Comparison of ENCODE assay signal across 8 cellular contexts in the genomic region with DNA sequence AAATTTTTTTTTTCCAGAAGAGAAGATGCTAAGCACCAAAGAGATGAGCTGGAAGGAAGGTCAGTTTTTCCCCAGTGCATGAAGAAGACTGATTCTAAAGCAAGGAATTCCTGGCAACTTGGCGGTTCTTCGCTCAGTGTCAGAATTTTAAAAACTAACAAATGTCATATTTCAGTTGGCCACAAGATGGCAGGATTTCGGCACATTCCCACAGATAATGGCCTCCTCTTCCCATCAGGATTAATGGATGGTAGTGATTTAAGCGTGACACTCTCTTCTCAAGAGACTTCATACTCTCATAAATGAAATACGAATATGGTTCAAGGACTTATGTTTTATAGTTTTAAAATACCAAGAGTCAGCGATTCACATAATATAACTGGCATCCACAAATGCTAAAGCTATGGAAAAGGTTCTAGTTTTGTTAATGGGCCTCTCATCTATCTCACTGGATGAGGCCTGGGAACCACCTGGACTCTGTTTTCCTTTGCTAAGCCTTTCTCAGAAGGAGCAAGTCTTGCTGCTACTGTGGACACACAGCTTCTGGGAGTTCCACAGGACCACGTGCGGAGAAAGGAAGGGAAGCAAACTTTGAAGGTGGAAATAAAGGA. TPM values are rescaled to one million over a fixed set of nuclear protein-coding genes. Genes with fewer than 3 reads are reported as not detected.
DNase-seq lines count a peak whose midpoint lies in the region; ATAC-seq, FAIRE-seq and TF ChIP-seq lines count a peak whose summit lies in the region.

No MANE protein-coding gene starts in this region.

- no peak overlapping the region for H3K27ac Mint-ChIP-seq in T-helper 17 cell

- H3K4me3 ChIP-seq in DND-41 (ENCODE audit: low read depth in 1 of 2, low read length in 2 of 2) (no peak overlapping the region), SK-N-MC (no peak overlapping the region), retinal pigment epithelial cell (ENCODE audit: low read length) (no peak overlapping the region)

- no peaks in the 10 kb centered on the region for H4K20me1 ChIP-seq in DND-41 (ENCODE audit: insufficient read depth, low read length)

- peak; percentile 58; the same call in 2 of the 3 replicates for ATAC-seq in DND-41 (ENCODE audit: insufficient read depth, low read depth)
- no peak for ATAC-seq in GM19035 (IDR thresholded peaks at IDR 0.05; ENCODE audit: unreplicated experiment)
- no peak for ATAC-seq in T-helper 17 cell

- DNase-seq in DND-41: no peak
- peak; percentile 79 for DNase-seq in HT-29 (ENCODE audit: low spot score)
- DNase-seq in SK-N-MC (ENCODE audit: low read depth, low spot score): peak; percentile 14
- DNase-seq in frontal cortex (ENCODE audit: low spot score in 2 of 2): peak; percentile 8 to 44
- no peak for DNase-seq in retinal pigment epithelial cell (ENCODE audit: low read depth)
- DNase-seq in T-helper 17 cell: no peak
- no peak for DNase-seq in activated effector memory CD4-positive, alpha-beta T cell treated with anti-CD3 and anti-CD28 coated beads, Interleukin-2, amount 50 U/mL, for 16 hours

- peaks cover 7% of the 10 kb centered on the region for H3K4me1 Mint-ChIP-seq in T-helper 17 cell

- FAIRE-seq in frontal cortex (lab: Jason Lieb, UNC): peak; percentile 54

- no peaks in the 10 kb centered on the region for H3K79me2 ChIP-seq in DND-41 (ENCODE audit: insufficient read depth, low read length)

- no peak overlapping the region for H3K4me3 Mint-ChIP-seq in T-helper 17 cell

- no peaks in the 10 kb centered on the region for H3K36me3 ChIP-seq in DND-41 (ENCODE audit: insufficient read depth, low read length)
- no peaks in the 10 kb centered on the region for H3K36me3 ChIP-seq in SK-N-MC (ENCODE audit: insufficient read depth, low read length)

- H2AFZ ChIP-seq in DND-41 (ENCODE audit: low read depth, low read length): no peak overlapping the region

- peaks cover 53% of the 10 kb centered on the region for H3K27me3 Mint-ChIP-seq in T-helper 17 cell

- H3K9me3 ChIP-seq in DND-41 (ENCODE audit: insufficient read depth, low read length, severe bottlenecking): no peaks in the 10 kb centered on the region
- H3K9me3 ChIP-seq in SK-N-MC (ENCODE audit: low read depth, low read length): no peaks in the 10 kb centered on the region
- H3K9me3 ChIP-seq in T-helper 17 cell (ENCODE audit: control insufficient read depth, low read length, poor library complexity, severe bottlenecking): no peaks in the 10 kb centered on the region

- peaks cover 3% of the 10 kb centered on the region for H3K27me3 ChIP-seq in DND-41 (ENCODE audit: insufficient read depth, low read length, poor library complexity)

- H3K4me1 ChIP-seq in DND-41 (ENCODE audit: insufficient read depth, low read length): no peaks in the 10 kb centered on the region

- TF ChIP-seq CTCF in DND-41 (IDR thresholded peaks at IDR 0.05; ENCODE audit: borderline replicate concordance, extremely low read depth, low read length, poor library complexity, severe bottlenecking): peak; percentile 78
- TF ChIP-seq CTCF in retinal pigment epithelial cell (conservative IDR thresholded peaks at IDR 0.05; ENCODE audit: low read depth, low read length): peak; percentile 64

- H3K9ac ChIP-seq in DND-41 (ENCODE audit: low read depth, low read length) (no peak overlapping the region), SK-N-MC (ENCODE audit: insufficient read length) (no peak overlapping the region)

- no peak overlapping the region for H3K4me2 ChIP-seq in DND-41 (ENCODE audit: insufficient read depth, low read length)

- no peak overlapping the region for H3K27ac ChIP-seq in DND-41 (ENCODE audit: low read length)
- no peak overlapping the region for H3K27ac ChIP-seq in SK-N-MC

- peaks cover 4% of the 10 kb centered on the region for H3K36me3 Mint-ChIP-seq in T-helper 17 cell (ENCODE audit: low read depth)

RNA-seq across cellular contexts. Expression of a gene that starts 46.1 kb away (rescaled TPM):
- 12.3 and 14.3 TPM in 2 replicates for total RNA-seq in HT-29 (2014; rRNA removed; shearing (Covaris generic))
- 204 TPM for total RNA-seq in frontal cortex
- total RNA-seq in T-helper 17 cell: 1 to 10 TPM; 1.1 to 4.5 TPM

RNA-seq across cellular contexts. Expression of a gene that starts 55.0 kb away (rescaled TPM):
- not detected in 2 replicates for total RNA-seq in HT-29 (2014; rRNA removed; shearing (Covaris generic))
- total RNA-seq in frontal cortex (1.6 TPM), T-helper 17 cell (not detected)

Comparison
In these comparisons a context has a peak if more than half of its experiments do, and no peak if none do; other contexts are left out.
1. DNase-seq: peak in HT-29 (single experiment), SK-N-MC (single experiment) and frontal cortex (2 of 2); none in DND-41 (single experiment), retinal pigment epithelial cell (single experiment), T-helper 17 cell (0 of 3) and activated effector memory CD4-positive, alpha-beta T cell treated with anti-CD3 and anti-CD28 coated beads, Interleukin-2, amount 50 U/mL, for 16 hours (single experiment).
2. RNA of a gene that starts 46.1 kb away (total RNA-seq): 204 TPM in frontal cortex (single experiment); 12.3 to 14.3 TPM in HT-29 and 1.1 to 4.5 TPM in T-helper 17 cell; every median in the first group is over 10 times any median in the second.